27 cellular contexts compared by ENCODE assay signal in the genomic region with DNA sequence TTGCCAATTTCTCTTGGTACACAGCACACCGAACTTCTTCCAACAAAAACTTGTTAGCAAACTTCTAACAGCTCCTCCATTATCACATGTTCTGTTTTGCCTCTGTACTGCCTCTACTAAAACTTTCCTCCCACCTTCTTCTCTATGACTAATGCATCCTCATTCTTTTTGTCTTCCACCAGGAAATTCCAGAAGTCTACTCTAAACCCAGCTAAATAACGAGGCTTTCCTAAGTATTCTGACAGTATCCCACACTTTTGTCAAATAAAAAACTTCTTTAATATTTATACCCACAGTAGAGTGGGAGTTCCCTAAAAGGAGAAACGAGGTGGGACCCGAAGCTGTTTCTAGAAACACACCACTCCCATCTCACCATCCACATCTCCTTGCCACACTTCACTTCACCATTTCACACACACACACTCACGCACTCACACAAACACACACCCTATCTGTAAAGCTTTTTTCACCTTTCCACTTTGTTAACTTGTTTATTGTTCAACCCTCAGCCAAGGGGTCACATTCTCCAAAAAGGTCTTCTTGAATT.
DNase-seq lines count a peak whose midpoint lies in the region; ATAC-seq, FAIRE-seq and TF ChIP-seq lines count a peak whose summit lies in the region.
"Had no signal": no experiment of that assay in that cellular context is flagged by ENCODE, and none has a peak within 500 bp of the region (broad histone marks: within the 10 kb centered on the region; RNA-seq: fewer than 3 reads in every experiment).

No MANE protein-coding gene starts in this region.

- DNase-seq in HT1080 (ENCODE audit: low read depth) (peak; percentile 52), astrocyte (ENCODE audit: low read depth) (peak; percentile 68), head of caudate nucleus (peak in 22 of 42 donors; percentile 1 to 59 (median 28)), putamen (ENCODE audit: low spot score) (peak; percentile 68), posterior cingulate gyrus (no peak)
- DNase-seq in activated CD8-positive, alpha-beta T cell treated with anti-CD3 and anti-CD28 coated beads, Interleukin-2, amount 10 ng/mL, durations not matched to agents 7 days and 5 days: no peak
- DNase-seq: activated CD4-positive, alpha-beta T cell treated with anti-CD3 and anti-CD28 coated beads for 48 hours; activated naive CD8-positive, alpha-beta T cell treated with anti-CD3 and anti-CD28 coated beads, Interleukin-2, amount 50 U/mL, for 24 hours; activated T-cell treated with anti-CD3 and anti-CD28 coated beads, Interleukin-2, amount 50 U/mL, for 4 hours; colonic mucosa; DMS53; effector memory CD4-positive, alpha-beta T cell; erythroblast; foreskin fibroblast; H9; left lung; naive thymus-derived CD8-positive, alpha-beta T cell; NCI-H146; SHP77; stimulated activated CD4-positive, alpha-beta T cell treated with anti-CD3 and anti-CD28 coated beads, Interleukin-2, amount 100 ng/mL, for 24 hours; stomach; T1000; WERI-Rb-1 had no signal

- POLR2A ChIA-PET in activated CD8-positive, alpha-beta T cell treated with anti-CD3 and anti-CD28 coated beads, Interleukin-2, amount 10 ng/mL, durations not matched to agents 7 days and 5 days (lab: Charles Lee): no interaction called here

- no peak overlapping the region for H3K4me3 ChIP-seq in astrocyte (ENCODE audit: insufficient read depth, low read depth, low read length)
- H3K4me3 ChIP-seq: colonic mucosa, left lung, stomach, tibial nerve had no signal

- peak overlapping the region; percentile 43 for H2AFZ ChIP-seq in astrocyte (ENCODE audit: low read depth, low read length)

- H4K20me1 ChIP-seq in astrocyte (ENCODE audit: insufficient read depth, low read length): no peaks in the 10 kb centered on the region

- no peaks in the 10 kb centered on the region for H3K4me1 ChIP-seq in astrocyte (ENCODE audit: insufficient read depth, low read length)
- H3K4me1 ChIP-seq: colonic mucosa, left lung, stomach, tibial nerve had no signal

- TF ChIP-seq CTCF in astrocyte (IDR thresholded peaks at IDR 0.05; ENCODE audit: insufficient read depth, low read depth, low read length): no peak

- peak overlapping the region; percentile 19 for H3K27ac Mint-ChIP-seq in astrocyte (ENCODE audit: unreplicated experiment)
- H3K27ac Mint-ChIP-seq in activated CD8-positive, alpha-beta T cell treated with anti-CD3 and anti-CD28 coated beads, Interleukin-2, amount 10 ng/mL, durations not matched to agents 7 days and 5 days: no peak overlapping the region
- H3K27ac Mint-ChIP-seq: activated naive CD8-positive, alpha-beta T cell treated with anti-CD3 and anti-CD28 coated beads, Interleukin-2, amount 50 U/mL, for 24 hours; H9; naive thymus-derived CD8-positive, alpha-beta T cell had no signal

- H3K36me3 ChIP-seq in astrocyte (ENCODE audit: insufficient read depth, low read length): no peaks in the 10 kb centered on the region
- H3K36me3 ChIP-seq: colonic mucosa, left lung, stomach, tibial nerve, WERI-Rb-1 had no signal

- peak overlapping the region; percentile 34 for H3K27ac ChIP-seq in astrocyte (ENCODE audit: low read depth, low read length)
- H3K27ac ChIP-seq: colonic mucosa, left lung, stomach, tibial nerve, WERI-Rb-1 had no signal

- no peaks in the 10 kb centered on the region for H3K9me3 Mint-ChIP-seq in astrocyte (ENCODE audit: unreplicated experiment)
- H3K9me3 Mint-ChIP-seq in activated CD8-positive, alpha-beta T cell treated with anti-CD3 and anti-CD28 coated beads, Interleukin-2, amount 10 ng/mL, durations not matched to agents 7 days and 5 days (ENCODE audit: insufficient read depth): no peaks in the 10 kb centered on the region
- H3K9me3 Mint-ChIP-seq: activated naive CD8-positive, alpha-beta T cell treated with anti-CD3 and anti-CD28 coated beads, Interleukin-2, amount 50 U/mL, for 24 hours; activated T-cell treated with anti-CD3 and anti-CD28 coated beads, Interleukin-2, amount 50 U/mL, for 4 hours; H9 had no signal

- no peak overlapping the region for H3K4me2 ChIP-seq in astrocyte (ENCODE audit: low read length)

- no peak overlapping the region for H3K9ac ChIP-seq in astrocyte (ENCODE audit: low read length)

- FAIRE-seq in astrocyte (lab: Jason Lieb, UNC): no peak
- FAIRE-seq: G401.6 had no signal

- no peak overlapping the region for H3K4me3 Mint-ChIP-seq in astrocyte (ENCODE audit: unreplicated experiment)
- no peak overlapping the region for H3K4me3 Mint-ChIP-seq in activated CD8-positive, alpha-beta T cell treated with anti-CD3 and anti-CD28 coated beads, Interleukin-2, amount 10 ng/mL, durations not matched to agents 7 days and 5 days
- H3K4me3 Mint-ChIP-seq: activated naive CD8-positive, alpha-beta T cell treated with anti-CD3 and anti-CD28 coated beads, Interleukin-2, amount 50 U/mL, for 24 hours; activated T-cell treated with anti-CD3 and anti-CD28 coated beads, Interleukin-2, amount 50 U/mL, for 4 hours; H9; naive thymus-derived CD8-positive, alpha-beta T cell had no signal

- H3K4me1 Mint-ChIP-seq in astrocyte (ENCODE audit: low read depth, unreplicated experiment): peaks cover 12% of the 10 kb centered on the region
- H3K4me1 Mint-ChIP-seq in activated CD8-positive, alpha-beta T cell treated with anti-CD3 and anti-CD28 coated beads, Interleukin-2, amount 10 ng/mL, durations not matched to agents 7 days and 5 days (ENCODE audit: low read depth): no peaks in the 10 kb centered on the region
- H3K4me1 Mint-ChIP-seq: activated naive CD8-positive, alpha-beta T cell treated with anti-CD3 and anti-CD28 coated beads, Interleukin-2, amount 50 U/mL, for 24 hours; H9; naive thymus-derived CD8-positive, alpha-beta T cell had no signal

- intact Hi-C loops in head of caudate nucleus (cut with DNase I): no loop called here
- intact Hi-C loops in posterior cingulate gyrus (cut with DNase I): no loop called here

- no peaks in the 10 kb centered on the region for H3K27me3 ChIP-seq in astrocyte (ENCODE audit: insufficient read depth, low read length)
- H3K27me3 ChIP-seq: colonic mucosa, left lung, stomach, tibial nerve had no signal

- no peaks in the 10 kb centered on the region for H3K9me3 ChIP-seq in astrocyte (ENCODE audit: insufficient read depth, low read depth, low read length)
- H3K9me3 ChIP-seq: colonic mucosa, left lung, stomach, tibial nerve had no signal

- no peak for ATAC-seq in activated CD8-positive, alpha-beta T cell treated with anti-CD3 and anti-CD28 coated beads, Interleukin-2, amount 10 ng/mL, durations not matched to agents 7 days and 5 days
- ATAC-seq in HG02973 (IDR thresholded peaks at IDR 0.05; ENCODE audit: unreplicated experiment) (no peak), HG03159 (IDR thresholded peaks at IDR 0.05; ENCODE audit: unreplicated experiment) (no peak)
- ATAC-seq: activated naive CD8-positive, alpha-beta T cell treated with anti-CD3 and anti-CD28 coated beads, Interleukin-2, amount 50 U/mL, for 24 hours; activated T-cell treated with anti-CD3 and anti-CD28 coated beads, Interleukin-2, amount 50 U/mL, for 4 hours; left lung; naive thymus-derived CD8-positive, alpha-beta T cell had no signal

- CTCF ChIA-PET in activated CD8-positive, alpha-beta T cell treated with anti-CD3 and anti-CD28 coated beads, Interleukin-2, amount 10 ng/mL, durations not matched to agents 7 days and 5 days (lab: Charles Lee): no interaction called here

- H3K27me3 Mint-ChIP-seq in astrocyte (ENCODE audit: low read depth, unreplicated experiment): no peaks in the 10 kb centered on the region
- H3K27me3 Mint-ChIP-seq in activated CD8-positive, alpha-beta T cell treated with anti-CD3 and anti-CD28 coated beads, Interleukin-2, amount 10 ng/mL, durations not matched to agents 7 days and 5 days (ENCODE audit: low read depth): no peaks in the 10 kb centered on the region
- H3K27me3 Mint-ChIP-seq: activated naive CD8-positive, alpha-beta T cell treated with anti-CD3 and anti-CD28 coated beads, Interleukin-2, amount 50 U/mL, for 24 hours had no signal

- no peaks in the 10 kb centered on the region for H3K79me2 ChIP-seq in astrocyte (ENCODE audit: insufficient read depth, low read length)

- no peaks in the 10 kb centered on the region for H3K36me3 Mint-ChIP-seq in astrocyte (ENCODE audit: low read depth, unreplicated experiment)
- H3K36me3 Mint-ChIP-seq in activated CD8-positive, alpha-beta T cell treated with anti-CD3 and anti-CD28 coated beads, Interleukin-2, amount 10 ng/mL, durations not matched to agents 7 days and 5 days (ENCODE audit: low read depth): no peaks in the 10 kb centered on the region
- H3K36me3 Mint-ChIP-seq: naive thymus-derived CD8-positive, alpha-beta T cell had no signal

Comparison
In these comparisons a context has a peak if more than half of its experiments do, and no peak if none do; other contexts are left out.
1. DNase-seq: peak in HT1080 (single experiment), astrocyte (single experiment), head of caudate nucleus (22 of 42) and putamen (single experiment); none in activated CD8-positive, alpha-beta T cell treated with anti-CD3 and anti-CD28 coated beads, Interleukin-2, amount 10 ng/mL, durations not matched to agents 7 days and 5 days (single experiment) and posterior cingulate gyrus (0 of 10).